11 cellular contexts compared by ENCODE assay signal in the genomic region with DNA sequence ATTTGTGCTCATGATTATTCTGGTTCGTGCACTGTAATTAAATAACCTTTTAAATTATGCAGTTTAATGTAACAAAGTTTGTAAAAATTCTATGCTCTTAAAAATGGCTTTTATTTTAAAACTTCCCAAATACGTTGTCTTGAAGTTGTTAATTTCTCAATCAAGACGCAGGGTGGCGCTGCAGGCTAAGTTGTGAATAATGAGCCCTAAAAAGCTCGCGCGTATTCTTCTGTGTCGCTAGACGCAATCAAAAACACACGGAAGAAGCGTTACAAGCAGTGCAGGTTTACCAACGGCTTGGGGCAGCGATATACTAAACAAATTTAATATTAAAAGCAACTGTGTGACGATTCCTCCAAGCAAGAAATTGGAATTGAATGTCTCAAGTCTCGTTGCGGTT. TPM values are rescaled to one million over a fixed set of nuclear protein-coding genes. Genes with fewer than 3 reads are reported as not detected.
DNase-seq lines count a peak whose midpoint lies in the region; ATAC-seq, FAIRE-seq and TF ChIP-seq lines count a peak whose summit lies in the region.
"Had no signal": no experiment of that assay in that cellular context is flagged by ENCODE, and none has a peak within 500 bp of the region (broad histone marks: within the 10 kb centered on the region; RNA-seq: fewer than 3 reads in every experiment).

A gene (plus strand): TSS at position 256 of the 400 bp plus-strand sequence. CDS start 181 bp downstream, outside the sequence.

- TF ChIP-seq EP300 in K562 (IDR thresholded peaks at IDR 0.05; ENCODE audit: low read length), result no peak

- DNase-seq in Right ventricle myocardium superior (peak; percentile 36), left ventricle myocardium superior (no peak), K562 (ENCODE audit: extremely low read depth in 1 of 4, low spot score in 3 of 4) (peak in 1 of 4 experiments; percentile 34), kidney (no peak), upper lobe of right lung (peak; percentile 12), SW 1271 (lab: John Stamatoyannopoulos, UW) (no peak)
- DNase-seq: effector CD4-positive, alpha-beta T cell had no signal

- intact Hi-C loops in Right ventricle myocardium superior (cut with DNase I) (no loop called here), left ventricle myocardium superior (cut with micrococcal nuclease) (no loop called here), K562 (cut with micrococcal nuclease) (no loop called here), kidney (cut with DNase I) (no loop called here), upper lobe of right lung (cut with DNase I) (no loop called here)

- peak; percentile 34 to 48 (median 35); a peak in 2 of 6 replicates for TF ChIP-seq CTCF in K562 (IDR thresholded peaks at IDR 0.05 in 2 of 3, conservative IDR thresholded peaks at IDR 0.05 in 1 of 3; ENCODE audit: insufficient read depth in 2 of 3, low read depth in 1 of 3, low read length in 3 of 3)
- peak; percentile 23 for TF ChIP-seq CTCF in kidney (IDR thresholded peaks at IDR 0.05; ENCODE audit: borderline replicate concordance, extremely low read depth, insufficient read depth)
- TF ChIP-seq CTCF in upper lobe of right lung (IDR thresholded peaks at IDR 0.05), result peak; percentile 34

- H3K27me3 ChIP-seq in K562 (ENCODE audit: control insufficient read depth in 2 of 2, insufficient read depth in 2 of 2, low read length in 2 of 2), result no peaks in the 10 kb centered on the region; a peak in 1 of 5 replicates
- H3K27me3 ChIP-seq in upper lobe of right lung, result no peaks in the 10 kb centered on the region

- H3K27ac ChIP-seq in K562 (ENCODE audit: extremely low read depth, low read depth, low read length) (no peak within 1 kb of the TSS), kidney (ENCODE audit: low read depth in 2 of 2, low read length in 2 of 2) (no peak within 1 kb of the TSS), upper lobe of right lung (no peak within 1 kb of the TSS)

- peak in 1 of 2 experiments; percentile 18; a peak in 1 of 4 replicates for TF ChIP-seq RAD21 in K562 (CRISPR knock-in tag; conservative IDR thresholded peaks at IDR 0.05 in 1 of 2, IDR thresholded peaks at IDR 0.05 in 1 of 2)

- ATAC-seq in Right ventricle myocardium superior (ENCODE audit: poor library complexity) (peak; percentile 53), left ventricle myocardium superior (no peak), K562 (no peak), upper lobe of right lung (no peak), HG03095 (IDR thresholded peaks at IDR 0.05; ENCODE audit: unreplicated experiment) (no peak), GM21619 (IDR thresholded peaks at IDR 0.05; ENCODE audit: unreplicated experiment) (no peak)

- H3K9ac ChIP-seq in K562 (ENCODE audit: insufficient read depth in 1 of 2, low read depth in 2 of 2, low read length in 2 of 2), result no peak within 1 kb of the TSS
- no peak within 1 kb of the TSS for H3K9ac ChIP-seq in kidney (ENCODE audit: low read length in 2 of 2)

- no peak for TF ChIP-seq POLR2A in K562 (conservative IDR thresholded peaks at IDR 0.05)

- H2AFZ ChIP-seq in K562 (ENCODE audit: low read depth, low read length), result peak within 1 kb of the TSS; percentile 2; the same call in 1 of the 2 replicates

- H3K4me1 ChIP-seq in K562 (replicated peaks in 1 of 2; ENCODE audit: control insufficient read depth in 2 of 2, insufficient read depth in 2 of 2, low read length in 2 of 2) (no peaks in the 10 kb centered on the region), kidney (ENCODE audit: control insufficient read depth in 1 of 2, insufficient read depth in 1 of 2, low read depth in 1 of 2, low read length in 2 of 2) (no peaks in the 10 kb centered on the region), upper lobe of right lung (no peaks in the 10 kb centered on the region)

- CTCF ChIA-PET in K562 (lab: Yijun Ruan, JAX; ENCODE audit: low intra/inter-chr PET ratio), result interaction anchor here (0.6 kb wide), 1 partner anchor 83 kb away, joined by 3 read pairs; no protein-coding TSS in a partner anchor

- H4K20me1 ChIP-seq in K562 (replicated peaks; ENCODE audit: control insufficient read depth, insufficient read depth, low read length), result no peaks in the 10 kb centered on the region

- H3K4me3 ChIP-seq in K562 (no peak within 1 kb of the TSS), kidney (ENCODE audit: low read length in 2 of 2) (peak within 1 kb of the TSS; percentile 35 to 61), upper lobe of right lung (peak within 1 kb of the TSS; percentile 26)

- H3K9me3 ChIP-seq in K562 (replicated peaks; ENCODE audit: control insufficient read depth, insufficient read depth, low read depth, low read length) (no peaks in the 10 kb centered on the region), kidney (ENCODE audit: control insufficient read depth in 1 of 2, low read length in 2 of 2) (peaks cover 6 to 20% of the 10 kb centered on the region in 2 donors), upper lobe of right lung (peaks cover 8% of the 10 kb centered on the region)

- H3K36me3 ChIP-seq in K562 (ENCODE audit: control insufficient read depth, insufficient read depth, low read length) (no peaks in the 10 kb centered on the region), kidney (ENCODE audit: control insufficient read depth in 1 of 2, insufficient read depth in 2 of 2, low read length in 2 of 2) (no peaks in the 10 kb centered on the region), upper lobe of right lung (no peaks in the 10 kb centered on the region)

- H3K9me1 ChIP-seq in K562 (ENCODE audit: control insufficient read depth, insufficient read depth, low read length), result no peaks in the 10 kb centered on the region

- BruUV-seq in K562 (replicated peaks; lab: Mats Ljungman, UMichigan), result no TSS peak

- no peak within 1 kb of the TSS for H3K4me2 ChIP-seq in K562 (ENCODE audit: insufficient read depth, low read length)

- in situ Hi-C loops in K562 (cut with MboI), result no loop called here

- FAIRE-seq in K562 (lab: Jason Lieb, UNC) (no peak), kidney (lab: Jason Lieb, UNC) (no peak)
- FAIRE-seq: GM12891 had no signal

- WGBS in K562 (ENCODE audit: insufficient coverage, low coverage, missing lambda C conversion rate), result 3% methylated on average over 16 of the region's 16 CpGs

- POLR2A ChIA-PET in K562 (lab: Yijun Ruan, JAX), result interaction anchor here (0.6 kb wide), 1 partner anchor 108 kb away, joined by 3 read pairs; no protein-coding TSS in a partner anchor

- H3K79me2 ChIP-seq in K562 (ENCODE audit: control insufficient read depth, insufficient read depth, low read length), result no peaks in the 10 kb centered on the region

TF ChIP-seq in K562, 482 proteins besides CTCF, POLR2A, EP300 and RAD21:
- TF ChIP-seq, protein P1, sequence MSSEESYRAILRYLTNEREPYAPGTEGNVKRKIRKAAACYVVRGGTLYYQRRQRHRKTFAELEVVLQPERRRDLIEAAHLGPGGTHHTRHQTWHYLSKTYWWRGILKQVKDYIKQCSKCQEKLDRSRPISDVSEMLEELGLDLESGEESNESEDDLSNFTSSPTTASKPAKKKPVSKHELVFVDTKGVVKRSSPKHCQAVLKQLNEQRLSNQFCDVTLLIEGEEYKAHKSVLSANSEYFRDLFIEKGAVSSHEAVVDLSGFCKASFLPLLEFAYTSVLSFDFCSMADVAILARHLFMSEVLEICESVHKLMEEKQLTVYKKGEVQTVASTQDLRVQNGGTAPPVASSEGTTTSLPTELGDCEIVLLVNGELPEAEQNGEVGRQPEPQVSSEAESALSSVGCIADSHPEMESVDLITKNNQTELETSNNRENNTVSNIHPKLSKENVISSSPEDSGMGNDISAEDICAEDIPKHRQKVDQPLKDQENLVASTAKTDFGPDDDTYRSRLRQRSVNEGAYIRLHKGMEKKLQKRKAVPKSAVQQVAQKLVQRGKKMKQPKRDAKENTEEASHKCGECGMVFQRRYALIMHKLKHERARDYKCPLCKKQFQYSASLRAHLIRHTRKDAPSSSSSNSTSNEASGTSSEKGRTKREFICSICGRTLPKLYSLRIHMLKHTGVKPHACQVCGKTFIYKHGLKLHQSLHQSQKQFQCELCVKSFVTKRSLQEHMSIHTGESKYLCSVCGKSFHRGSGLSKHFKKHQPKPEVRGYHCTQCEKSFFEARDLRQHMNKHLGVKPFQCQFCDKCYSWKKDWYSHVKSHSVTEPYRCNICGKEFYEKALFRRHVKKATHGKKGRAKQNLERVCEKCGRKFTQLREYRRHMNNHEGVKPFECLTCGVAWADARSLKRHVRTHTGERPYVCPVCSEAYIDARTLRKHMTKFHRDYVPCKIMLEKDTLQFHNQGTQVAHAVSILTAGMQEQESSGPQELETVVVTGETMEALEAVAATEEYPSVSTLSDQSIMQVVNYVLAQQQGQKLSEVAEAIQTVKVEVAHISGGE (CRISPR knock-in tag; IDR thresholded peaks at IDR 0.05), result no peak
- TF ChIP-seq ZNF143 (CRISPR knock-in tag; IDR thresholded peaks at IDR 0.05), result no peak
- TF ChIP-seq, protein P2, sequence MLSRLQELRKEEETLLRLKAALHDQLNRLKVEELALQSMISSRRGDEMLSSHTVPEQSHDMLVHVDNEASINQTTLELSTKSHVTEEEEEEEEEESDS (CRISPR knock-in tag; IDR thresholded peaks at IDR 0.05), result no peak
- no peak for TF ChIP-seq SNRNP70 (optimal IDR thresholded peaks at IDR 0.05; ENCODE audit: low read depth, low read length)
- no peak for TF ChIP-seq SAFB (IDR thresholded peaks at IDR 0.05; ENCODE audit: borderline replicate concordance, low read depth, low read length)
- no peak for TF ChIP-seq ZSCAN29 (IDR thresholded peaks at IDR 0.05)
- TF ChIP-seq FOSL1 (tag; conservative IDR thresholded peaks at IDR 0.05), result no peak

RNA-seq across cellular contexts. Expression of the gene that starts here (rescaled TPM):
- total RNA-seq in Right ventricle myocardium superior (1.7 TPM), left ventricle myocardium superior (1.5 TPM), K562 (2014; rRNA removed) (not detected in 2 replicates), K562 (2014; rRNA removed; fragmentation: Illumina TruSeq; extraction: Trizol) (not detected in 2 replicates), K562 (2015; rRNA removed; fragmentation: Illumina TruSeq; extraction: Trizol) (not detected in 2 replicates), K562 (2021) (not detected in 2 replicates), kidney (5.8 TPM), upper lobe of right lung (3.0 TPM)
- total RNA-seq in K562 (2011; cell fraction: chromatin; rRNA removed; ENCODE audit: low replicate concordance), result not detected in 2 replicates
- total RNA-seq in K562 (2011; cell fraction: nucleolus; rRNA removed), result not detected in 2 replicates
- total RNA-seq in K562 (2011; cell fraction: nucleoplasm; rRNA removed), result not detected in 2 replicates
- polyA plus RNA-seq in K562 (2011; rRNA removed) (not detected in 2 replicates), K562 (2014; fragmentation: Illumina TruSeq; extraction: Trizol) (not detected in 2 replicates), K562 (2014; fragmentation: Nextera tagmentation; extraction: Ambion mirVana) (not detected), K562 (2014; rRNA removed) (not detected in 2 replicates), kidney (ENCODE audit: insufficient read depth, low read depth, low replicate concordance) (0.90 TPM)
- not detected in 2 replicates for polyA plus RNA-seq in K562 (2011; cell fraction: cytosol; rRNA removed)
- not detected in 2 replicates for polyA plus RNA-seq in K562 (2011; cell fraction: nucleus; rRNA removed)
- not detected in 2 replicates for polyA plus RNA-seq in K562 (2012)
- not detected in 2 replicates for polyA minus RNA-seq in K562 (2011; rRNA and poly(A)+ RNA removed)
- not detected in 2 replicates for polyA minus RNA-seq in K562 (2011; cell fraction: cytosol; rRNA and poly(A)+ RNA removed)
- polyA minus RNA-seq in K562 (2011; cell fraction: nucleus; rRNA and poly(A)+ RNA removed), result not detected in 2 replicates
- total RNA-seq: mononuclear cell had no signal

Comparison
In these comparisons a context has a peak if more than half of its experiments do, and no peak if none do; other contexts are left out.
1. DNase-seq: peak in Right ventricle myocardium superior (single experiment) and upper lobe of right lung (single experiment); none in left ventricle myocardium superior (single experiment), kidney (single experiment) and SW 1271 (0 of 2).
2. Peak in every context shown above with its lines, with median percentiles within 50 percentile points of each other: CTCF ChIP-seq.